ENCODE assay signal across 1 cellular context in genomic region chr6:39224523-39225182, GRCh38.
TF ChIP-seq lines count a peak whose summit lies in the region.

No MANE protein-coding gene starts in this region.

TF ChIP-seq in GM23338, 12 proteins besides CTCF, POLR2A, EP300 and RAD21:
- TF ChIP-seq ZNF462 (CRISPR knock-in tag; IDR thresholded peaks at IDR 0.05) (no peak), REST (IDR thresholded peaks at IDR 0.05; ENCODE audit: unreplicated experiment) (no peak), ETS1 (IDR thresholded peaks at IDR 0.05) (no peak), EZH2 (IDR thresholded peaks at IDR 0.05; ENCODE audit: low read depth, unreplicated experiment) (no peak), EZH2phosphoT487 (IDR thresholded peaks at IDR 0.05; ENCODE audit: unreplicated experiment) (no peak), ZNF114 (CRISPR knock-in tag; IDR thresholded peaks at IDR 0.05) (no peak)
